Comparison of ENCODE assay signal across 24 cellular contexts in the genomic region with DNA sequence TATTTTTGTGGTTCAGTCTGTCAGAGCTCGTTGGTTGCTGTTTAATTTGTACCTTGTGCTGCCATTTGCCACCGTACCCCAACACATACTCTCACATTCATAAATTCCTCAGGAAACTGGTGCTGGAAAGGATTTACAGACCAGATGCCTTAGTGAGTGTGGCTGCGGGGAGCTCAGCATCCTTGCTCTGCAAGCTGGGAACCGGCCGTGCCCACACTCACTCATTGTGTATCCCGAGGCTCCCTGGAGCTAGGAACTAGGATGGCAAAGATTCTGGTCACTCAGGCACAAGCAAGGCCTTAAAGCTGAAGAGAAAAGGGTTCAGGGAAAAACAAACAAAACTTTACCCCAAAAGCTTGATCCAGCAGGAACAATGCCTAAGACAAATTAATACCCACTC.
"Had no signal": no experiment of that assay in that cellular context is flagged by ENCODE, and none has a peak within 500 bp of the region (broad histone marks: within the 10 kb centered on the region; RNA-seq: fewer than 3 reads in every experiment).

No MANE protein-coding gene starts in this region.

- H3K27me3 ChIP-seq: adrenal gland, body of pancreas, breast epithelium, Peyer's patch, SJSA1 had no signal

- H3K36me3 ChIP-seq: adrenal gland, breast epithelium, Peyer's patch, SJSA1 had no signal

- DNase-seq: activated CD4-positive, alpha-beta T cell treated with anti-CD3 and anti-CD28 coated beads, Interleukin-2, amount 10 ng/mL, durations not matched to agents 7 days and 5 days; activated CD4-positive, alpha-beta T cell treated with anti-CD3 and anti-CD28 coated beads, Interleukin-2, amount 50 U/mL, for 48 hours; activated CD8-positive, alpha-beta memory T cell treated with anti-CD3 and anti-CD28 coated beads, Interleukin-2, amount 50 U/mL, for 4 hours; activated CD8-positive, alpha-beta T cell treated with anti-CD3 and anti-CD28 coated beads, Interleukin-2, amount 10 ng/mL, durations not matched to agents 7 days and 5 days; activated gamma-delta T cell treated with Interleukin-2 at 50 U/mL for 16 hours; activated naive CD4-positive, alpha-beta T cell treated with anti-CD3 and anti-CD28 coated beads for 36 hours; activated T-cell treated with anti-CD3 and anti-CD28 coated beads for 4 hours; activated T-cell treated with anti-CD3 and anti-CD28 coated beads, Interleukin-2, amount 50 U/mL, for 4 hours; adrenal gland; body of pancreas; NCI-H1092 treated with DMSO at 0.1 percent for 48 hours; NCI-H187; NCI-H2029 treated with DMSO at 0.1 percent for 48 hours; NCI-H2107; NCI-H2171; NCI-H510A; NCI-H748 treated with DMSO at 0.1 percent for 48 hours; NK-92 treated with Interleukin-12 subunit alpha and Interleukin-12 subunit beta, amount 100 ng/mL, for 24 hours; Peyer's patch; SHP77 treated with DMSO at 0.1 percent for 48 hours; SK-N-SH had no signal

- H3K9me3 ChIP-seq: adrenal gland, body of pancreas, breast epithelium, Peyer's patch, SJSA1, SK-N-SH had no signal

- H3K9me2 ChIP-seq: SK-N-SH had no signal

- H3K4me1 ChIP-seq: body of pancreas, breast epithelium, Peyer's patch, SJSA1 had no signal

- H3K27ac ChIP-seq: adrenal gland, body of pancreas, breast epithelium, Peyer's patch, SJSA1 had no signal

- H3K4me3 ChIP-seq: adrenal gland, body of pancreas, breast epithelium, Peyer's patch, SJSA1 had no signal

- H3K4me2 ChIP-seq: SK-N-SH had no signal

- ATAC-seq: activated CD8-positive, alpha-beta T cell treated with anti-CD3 and anti-CD28 coated beads, Interleukin-2, amount 10 ng/mL, durations not matched to agents 7 days and 5 days; body of pancreas; PC-3 had no signal

- H3K9ac ChIP-seq: SK-N-SH had no signal
